In genomic region chr1:41639332-41639936, GRCh38 we compare ENCODE assay signal across 9 cellular contexts.
DNase-seq lines count a peak whose midpoint lies in the region; ATAC-seq and TF ChIP-seq lines count a peak whose summit lies in the region.
"Had no signal": no experiment of that assay in that cellular context is flagged by ENCODE, and none has a peak within 500 bp of the region (broad histone marks: within the 10 kb centered on the region; RNA-seq: fewer than 3 reads in every experiment).

No MANE protein-coding gene starts in this region.

- DNase-seq in ELR (ENCODE audit: low read depth): peak; percentile 87
- DNase-seq in SK-MEL-5 (ENCODE audit: low read depth, low spot score): peak; percentile 26
- DNase-seq in central memory CD8-positive, alpha-beta T cell (ENCODE audit: low spot score in 2 of 2): no peak
- peak; percentile 6 for DNase-seq in retinal pigment epithelial cell (ENCODE audit: low read depth)
- DNase-seq in right lobe of liver: no peak
- no peak for DNase-seq in DMS 273 (lab: John Stamatoyannopoulos, UW; ENCODE audit: unreplicated experiment)
- no peak for DNase-seq in DMS114 treated with DMSO at 0.1 percent for 48 hours (lab: John Stamatoyannopoulos, UW; ENCODE audit: unreplicated experiment)

- TF ChIP-seq CTCF in retinal pigment epithelial cell (conservative IDR thresholded peaks at IDR 0.05; ENCODE audit: low read depth, low read length) (no peak), right lobe of liver (IDR thresholded peaks at IDR 0.05) (no peak)

- ATAC-seq in central memory CD8-positive, alpha-beta T cell (replicated peaks; ENCODE audit: extremely low read depth, poor library complexity, severe bottlenecking): no peak
- ATAC-seq in right lobe of liver (no peak), HG03108 (IDR thresholded peaks at IDR 0.05; ENCODE audit: unreplicated experiment) (no peak)

- no peak overlapping the region for H3K4me3 ChIP-seq in retinal pigment epithelial cell (ENCODE audit: low read length)
- H3K4me3 ChIP-seq in right lobe of liver: no peak overlapping the region

- H3K4me1 ChIP-seq in right lobe of liver: no peaks in the 10 kb centered on the region

- 70% methylated on average over 9 of the region's 10 CpGs for WGBS in right lobe of liver (ENCODE audit: insufficient coverage, low coverage, low lambda C conversion rate, missing lambda C conversion rate)

- no peaks in the 10 kb centered on the region for H3K9me3 ChIP-seq in right lobe of liver

- H3K27ac ChIP-seq in right lobe of liver: no peak overlapping the region

- H3K4me1 Mint-ChIP-seq in central memory CD8-positive, alpha-beta T cell: peaks cover 23% of the 10 kb centered on the region

- peak overlapping the region; percentile 82 for H3K27ac Mint-ChIP-seq in central memory CD8-positive, alpha-beta T cell (ENCODE audit: low read depth)
- H3K27ac Mint-ChIP-seq: nephron had no signal

- no peaks in the 10 kb centered on the region for H3K36me3 ChIP-seq in right lobe of liver

- in situ Hi-C loops in SK-MEL-5 (cut with HindIII; ENCODE audit: low pct_unique_long_range_greater_than_20kb, low sequenced_read_pairs): no loop called here

- no peaks in the 10 kb centered on the region for H3K27me3 Mint-ChIP-seq in central memory CD8-positive, alpha-beta T cell

- H3K27me3 ChIP-seq in right lobe of liver: no peaks in the 10 kb centered on the region

- intact Hi-C loops in right lobe of liver (cut with DNase I): no loop called here

- no peak for TF ChIP-seq POLR2A in right lobe of liver (IDR thresholded peaks at IDR 0.05)

- H3K36me3 Mint-ChIP-seq in central memory CD8-positive, alpha-beta T cell (ENCODE audit: insufficient read depth): no peaks in the 10 kb centered on the region

- peak overlapping the region; percentile 3 for H3K4me3 Mint-ChIP-seq in central memory CD8-positive, alpha-beta T cell
- H3K4me3 Mint-ChIP-seq: nephron had no signal

- H3K9me3 Mint-ChIP-seq in central memory CD8-positive, alpha-beta T cell: no peaks in the 10 kb centered on the region
- H3K9me3 Mint-ChIP-seq: nephron had no signal

Comparison
In these comparisons a context has a peak if more than half of its experiments do, and no peak if none do; other contexts are left out.
1. DNase-seq: peak in ELR (single experiment), SK-MEL-5 (single experiment) and retinal pigment epithelial cell (single experiment); none in central memory CD8-positive, alpha-beta T cell (0 of 2), right lobe of liver (0 of 3), DMS 273 (single experiment) and DMS114 treated with DMSO at 0.1 percent for 48 hours (single experiment).